In genomic region chr5:97162045-97162444, GRCh38 we compare ENCODE assay signal across 9 cellular contexts. TPM values are rescaled to one million over a fixed set of nuclear protein-coding genes. Genes with fewer than 3 reads are reported as not detected.
A peak's percentile ranks its signal among the peaks of the same experiment; 100 is the strongest.
DNase-seq lines count a peak whose midpoint lies in the region; ATAC-seq and TF ChIP-seq lines count a peak whose summit lies in the region.
"Had no signal": no experiment of that assay in that cellular context is flagged by ENCODE, and none has a peak within 500 bp of the region (broad histone marks: within the 10 kb centered on the region; RNA-seq: fewer than 3 reads in every experiment).

No MANE protein-coding gene starts in this region.

- peaks cover 0 to 3% of the 10 kb centered on the region in 2 donors for H3K4me1 ChIP-seq in left lung

- peak; percentile 65 for ATAC-seq in GM21447 (IDR thresholded peaks at IDR 0.05; ENCODE audit: unreplicated experiment)
- ATAC-seq in left lung: peak; percentile 84
- peak; percentile 55 to 60 for ATAC-seq in stimulated activated naive B cell treated with anti-CD40 and anti-IgM and Interleukin-4, amounts not matched to agents 10 μg/mL and 1 μg/mL and 100 μg/mL, for 72 hours (replicated peaks)

- no peaks in the 10 kb centered on the region for H3K27me3 Mint-ChIP-seq in stimulated activated naive B cell treated with anti-CD40 and anti-IgM and Interleukin-4, amounts not matched to agents 10 μg/mL and 1 μg/mL and 100 μg/mL, for 72 hours

- H3K36me3 Mint-ChIP-seq in stimulated activated naive B cell treated with anti-CD40 and anti-IgM and Interleukin-4, amounts not matched to agents 10 μg/mL and 1 μg/mL and 100 μg/mL, for 72 hours: peaks cover 28 to 43% of the 10 kb centered on the region in 2 donors

- no peak overlapping the region for H3K27ac ChIP-seq in left lung

- H3K36me3 ChIP-seq in left lung: peaks cover 0 to 55% of the 10 kb centered on the region in 2 donors

- peaks cover 2 to 9% of the 10 kb centered on the region in 2 donors for H3K4me1 Mint-ChIP-seq in stimulated activated naive B cell treated with anti-CD40 and anti-IgM and Interleukin-4, amounts not matched to agents 10 μg/mL and 1 μg/mL and 100 μg/mL, for 72 hours

- peaks cover 0 to 14% of the 10 kb centered on the region in 2 donors for H3K9me3 ChIP-seq in left lung

- H3K4me3 Mint-ChIP-seq in stimulated activated naive B cell treated with anti-CD40 and anti-IgM and Interleukin-4, amounts not matched to agents 10 μg/mL and 1 μg/mL and 100 μg/mL, for 72 hours: no peak overlapping the region

- no peak overlapping the region for H3K27ac Mint-ChIP-seq in stimulated activated naive B cell treated with anti-CD40 and anti-IgM and Interleukin-4, amounts not matched to agents 10 μg/mL and 1 μg/mL and 100 μg/mL, for 72 hours

- peak; percentile 81 to 84 for TF ChIP-seq CTCF in left lung (IDR thresholded peaks at IDR 0.05)

- H3K4me3 ChIP-seq in left lung: no peak overlapping the region

- H3K9me3 Mint-ChIP-seq in stimulated activated naive B cell treated with anti-CD40 and anti-IgM and Interleukin-4, amounts not matched to agents 10 μg/mL and 1 μg/mL and 100 μg/mL, for 72 hours: peaks cover 14 to 15% of the 10 kb centered on the region in 2 donors

- no peaks in the 10 kb centered on the region for H3K27me3 ChIP-seq in left lung

- intact Hi-C loops in left lung (cut with DNase I): loop anchor here in 1 of 2 donors (10.0 kb wide), 2 partner anchors 157 to 407 kb away; no protein-coding TSS in a partner anchor

- peak; percentile 55 for DNase-seq in COLO668 (lab: John Stamatoyannopoulos, UW; ENCODE audit: unreplicated experiment)
- peak; percentile 77 for DNase-seq in NCI-H1694 (lab: John Stamatoyannopoulos, UW)
- DNase-seq in T-helper 1 cell: peak in 4 of 5 donors; percentile 27 to 58 (median 40)
- peak; percentile 76 for DNase-seq in dedifferentiated amniotic fluid mesenchymal stem cell (ENCODE audit: extremely low spot score)
- DNase-seq in left lung: no peak
- peak; percentile 13 for DNase-seq in stimulated activated naive B cell treated with anti-CD40 and anti-IgM and Interleukin-4, amounts not matched to agents 10 μg/mL and 1 μg/mL and 100 μg/mL, for 72 hours
- DNase-seq in HPDE6-E6E7 (ENCODE audit: extremely low spot score): no peak

RNA-seq across cellular contexts. Expression of gene LIX1, which starts 19.6 kb away (rescaled TPM):
- total RNA-seq in left lung: not detected
- total RNA-seq: T-helper 2 cell treated with Interferon-gamma antibody and Interleukin-4, amounts not matched to agents 100 ng/mL and 5 ng/mL, for 36 hours had no signal

RNA-seq across cellular contexts. Expression of gene RIOK2, which starts 21.0 kb away (rescaled TPM):
- total RNA-seq in left lung: 10 to 100 TPM; 19.2 to 30.4 TPM

Comparison
In these comparisons a context has a peak if more than half of its experiments do, and no peak if none do; other contexts are left out.
1. DNase-seq: peak in COLO668 (single experiment), NCI-H1694 (single experiment), T-helper 1 cell (4 of 5), dedifferentiated amniotic fluid mesenchymal stem cell (single experiment) and stimulated activated naive B cell treated with anti-CD40 and anti-IgM and Interleukin-4, amounts not matched to agents 10 μg/mL and 1 μg/mL and 100 μg/mL, for 72 hours (single experiment); none in left lung (0 of 2) and HPDE6-E6E7 (single experiment).
2. Peak in every context shown above with its lines, with median percentiles within 50 percentile points of each other: ATAC-seq.